In genomic region chr2:151338115-151338514, GRCh38 we compare ENCODE assay signal across 18 cellular contexts. TPM values are rescaled to one million over a fixed set of nuclear protein-coding genes. Genes with fewer than 3 reads are reported as not detected.
DNase-seq lines count a peak whose midpoint lies in the region; ATAC-seq and TF ChIP-seq lines count a peak whose summit lies in the region.
"Had no signal": no experiment of that assay in that cellular context is flagged by ENCODE, and none has a peak within 500 bp of the region (broad histone marks: within the 10 kb centered on the region; RNA-seq: fewer than 3 reads in every experiment).

No MANE protein-coding gene starts in this region.

- peaks cover 20% of the 10 kb centered on the region; the same call in 1 of the 2 replicates for H3F3A ChIP-seq in GM23248 (ENCODE audit: insufficient read depth)

- H3K9me2 ChIP-seq in GM23248 (ENCODE audit: insufficient read depth) = no peaks in the 10 kb centered on the region
- H3K9me2 ChIP-seq: SK-N-SH had no signal

- H3K27ac ChIP-seq in GM23248 (peak overlapping the region; percentile 43), left lung (no peak overlapping the region)
- H3K27ac ChIP-seq: BLaER1, PC-9 had no signal

- no peaks in the 10 kb centered on the region for H3K9me3 ChIP-seq in GM23248 (ENCODE audit: low read depth)
- H3K9me3 ChIP-seq in left lung = peaks cover 0 to 9% of the 10 kb centered on the region in 2 donors
- H3K9me3 ChIP-seq: BLaER1, SK-N-SH had no signal

- intact Hi-C loops in left lung (cut with DNase I) = no loop called here

- ATAC-seq in left lung (peak; percentile 66), GM19324 (IDR thresholded peaks at IDR 0.05; ENCODE audit: low FRiP score, unreplicated experiment) (no peak), GM18502 (IDR thresholded peaks at IDR 0.05; ENCODE audit: poor library complexity, unreplicated experiment) (no peak), HG02973 (IDR thresholded peaks at IDR 0.05; ENCODE audit: unreplicated experiment) (no peak), HG03442 (IDR thresholded peaks at IDR 0.05; ENCODE audit: unreplicated experiment) (no peak)
- ATAC-seq: Right ventricle myocardium inferior had no signal

- H3K79me2 ChIP-seq in GM23248 (ENCODE audit: insufficient read depth) = no peaks in the 10 kb centered on the region

- no peak overlapping the region for H3K4me2 ChIP-seq in GM23248 (ENCODE audit: unreplicated experiment)
- H3K4me2 ChIP-seq: BLaER1, PC-9, SK-N-SH had no signal

- 32 to 44% methylated on average over 3 of the region's 3 CpGs for WGBS in GM23248 (ENCODE audit: low coverage in 1 of 2, low lambda C conversion rate in 2 of 2, missing lambda C conversion rate in 2 of 2), 2 experiments

- H3K4me3 ChIP-seq in GM23248 (no peak overlapping the region), cardiac fibroblast (replicated peaks in 1 of 2; ENCODE audit: low read depth in 2 of 2, low read length in 2 of 2) (no peak overlapping the region), left lung (no peak overlapping the region)
- H3K4me3 ChIP-seq: BLaER1, PC-9 had no signal

- H4K20me1 ChIP-seq in GM23248 (ENCODE audit: insufficient read depth) = no peaks in the 10 kb centered on the region
- H4K20me1 ChIP-seq: BLaER1 had no signal

- DNase-seq in GM23248 = peak; percentile 41
- peak; percentile 27 for DNase-seq in OCI-M1 (lab: John Stamatoyannopoulos, UW)
- DNase-seq in cardiac fibroblast (ENCODE audit: low read depth in 2 of 2) = peak; percentile 43 to 84
- DNase-seq in left lung = no peak
- DNase-seq: Kasumi-1; NCI-H1436 treated with DMSO at 0.1 percent for 48 hours; NCI-H2227 treated with DMSO at 0.1 percent for 48 hours; NCI-H526; NK-92 treated with Interleukin-12 subunit alpha and Interleukin-12 subunit beta, amount 100 ng/mL, for 24 hours; PC-9; SK-N-SH; T-helper 1 cell had no signal

- H3K36me3 ChIP-seq in GM23248 (ENCODE audit: low read depth) (no peaks in the 10 kb centered on the region), left lung (no peaks in the 10 kb centered on the region)
- H3K36me3 ChIP-seq: BLaER1 had no signal

- in situ Hi-C loops in GM23248 (cut with MboI) = no loop called here

- no peaks in the 10 kb centered on the region for H3K27me3 ChIP-seq in GM23248 (replicated peaks; ENCODE audit: insufficient read depth)
- H3K27me3 ChIP-seq in left lung = no peaks in the 10 kb centered on the region
- H3K27me3 ChIP-seq: BLaER1 had no signal

- no peak overlapping the region for H3K9ac ChIP-seq in GM23248
- H3K9ac ChIP-seq: BLaER1, SK-N-SH had no signal

- TF ChIP-seq CTCF in cardiac fibroblast (IDR thresholded peaks at IDR 0.05; ENCODE audit: low read depth, low read length) (no peak), left lung (IDR thresholded peaks at IDR 0.05) (no peak)

- H3K4me1 ChIP-seq in GM23248 (ENCODE audit: insufficient read depth) (peaks cover 28% of the 10 kb centered on the region), left lung (peaks cover 0 to 27% of the 10 kb centered on the region in 2 donors)
- H3K4me1 ChIP-seq: BLaER1 had no signal

- H2AFZ ChIP-seq in GM23248 = no peak overlapping the region
- H2AFZ ChIP-seq: PC-9 had no signal

RNA-seq across cellular contexts. Expression of gene TNFAIP6, which starts 19.3 kb away (rescaled TPM):
- 4.5 and 8.9 TPM in 2 replicates for total RNA-seq in GM23248 (2014; rRNA removed; shearing (Covaris generic))
- 10.2 and 10.7 TPM in 2 replicates for polyA plus RNA-seq in GM23248 (2016; fragmentation: Nextera tagmentation; extraction: Ambion mirVana)
- total RNA-seq in left lung = 10 to 100 TPM in 1 of 2 donors, 1 to 10 TPM in 1; 7.3 to 14.8 TPM
- total RNA-seq: PC-9 had no signal

RNA-seq across cellular contexts. Expression of gene NMI, which starts 48.6 kb away (rescaled TPM):
- 3.0 and 3.4 TPM in 2 replicates for total RNA-seq in GM23248 (2014; rRNA removed; shearing (Covaris generic))
- 20.1 and 23.0 TPM in 2 replicates for polyA plus RNA-seq in GM23248 (2016; fragmentation: Nextera tagmentation; extraction: Ambion mirVana)
- 10 to 100 TPM; 20.8 to 32.1 TPM for total RNA-seq in left lung

Comparison
In these comparisons a context has a peak if more than half of its experiments do, and no peak if none do; other contexts are left out.
1. DNase-seq: peak in GM23248 (single experiment), OCI-M1 (single experiment) and cardiac fibroblast (2 of 2); none in left lung (0 of 2).